26 cellular contexts compared by ENCODE assay signal in the genomic region with DNA sequence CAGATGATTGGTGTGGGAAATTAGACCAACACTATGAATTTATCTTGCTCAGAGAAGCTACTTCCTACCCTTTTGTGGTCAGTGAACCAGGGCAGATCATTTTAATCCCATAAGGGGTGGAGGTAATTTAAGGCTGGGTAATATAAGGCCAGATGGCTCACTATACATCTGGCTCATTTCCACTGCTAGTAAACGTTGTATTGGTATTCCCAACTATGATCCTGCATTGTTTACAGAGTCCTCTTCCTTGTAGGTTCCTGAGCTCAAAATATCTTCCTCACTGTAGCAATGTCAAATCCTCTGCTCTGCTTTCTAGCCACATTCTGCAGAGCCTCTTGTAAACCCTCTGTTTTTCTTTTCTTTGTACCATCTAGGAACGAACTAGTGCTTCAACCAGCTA.
DNase-seq lines count a peak whose midpoint lies in the region; ATAC-seq and TF ChIP-seq lines count a peak whose summit lies in the region.
"Had no signal": no experiment of that assay in that cellular context is flagged by ENCODE, and none has a peak within 500 bp of the region (broad histone marks: within the 10 kb centered on the region; RNA-seq: fewer than 3 reads in every experiment).

No MANE protein-coding gene starts in this region.

- ATAC-seq in stimulated activated naive CD8-positive, alpha-beta T cell treated with anti-CD3 and anti-CD28 coated beads, Interleukin-15, amount 100 ng/mL, for 72 hours: no peak
- ATAC-seq: activated CD4-positive, alpha-beta T cell treated with anti-CD3 and anti-CD28 coated beads for 36 hours; natural killer cell treated with Interleukin-12 subunit alpha and Interleukin-12 subunit beta and Interleukin-15 and Interleukin-18, amount 100 ng/mL, for 72 hours; pancreas; right cardiac atrium had no signal

- no peaks in the 10 kb centered on the region for H3K9me2 ChIP-seq in hepatocyte (replicated peaks; ENCODE audit: insufficient read depth)

- no peaks in the 10 kb centered on the region for H3K27me3 ChIP-seq in hepatocyte
- H3K27me3 ChIP-seq: pancreas, upper lobe of left lung had no signal

- H3K4me2 ChIP-seq in hepatocyte: no peak overlapping the region

- H4K20me1 ChIP-seq in hepatocyte (ENCODE audit: insufficient read depth, poor library complexity, severe bottlenecking): no peaks in the 10 kb centered on the region

- peaks cover 5% of the 10 kb centered on the region for H3K4me1 ChIP-seq in hepatocyte (ENCODE audit: insufficient read depth)
- H3K4me1 ChIP-seq: left ventricle myocardium inferior, pancreas, upper lobe of left lung had no signal

- no peak overlapping the region for H3K27ac Mint-ChIP-seq in stimulated activated naive CD8-positive, alpha-beta T cell treated with anti-CD3 and anti-CD28 coated beads, Interleukin-15, amount 100 ng/mL, for 72 hours
- H3K27ac Mint-ChIP-seq: activated CD4-positive, alpha-beta T cell treated with anti-CD3 and anti-CD28 coated beads for 36 hours; activated T-cell treated with anti-CD3 and anti-CD28 coated beads, Interleukin-2, amount 50 U/mL, for 24 hours; immature natural killer cell; natural killer cell treated with Interleukin-12 subunit alpha and Interleukin-12 subunit beta and Interleukin-15 and Interleukin-18, amount 100 ng/mL, for 72 hours had no signal

- no peaks in the 10 kb centered on the region for H3K27me3 Mint-ChIP-seq in stimulated activated naive CD8-positive, alpha-beta T cell treated with anti-CD3 and anti-CD28 coated beads, Interleukin-15, amount 100 ng/mL, for 72 hours
- H3K27me3 Mint-ChIP-seq: activated CD4-positive, alpha-beta T cell treated with anti-CD3 and anti-CD28 coated beads for 36 hours; activated T-cell treated with anti-CD3 and anti-CD28 coated beads, Interleukin-2, amount 50 U/mL, for 24 hours; natural killer cell treated with Interleukin-12 subunit alpha and Interleukin-12 subunit beta and Interleukin-15 and Interleukin-18, amount 100 ng/mL, for 72 hours had no signal

- H3K9me3 Mint-ChIP-seq in stimulated activated naive CD8-positive, alpha-beta T cell treated with anti-CD3 and anti-CD28 coated beads, Interleukin-15, amount 100 ng/mL, for 72 hours: peaks cover 0 to 7% of the 10 kb centered on the region in 2 donors

- DNase-seq in DMS153 (lab: John Stamatoyannopoulos, UW) (peak; percentile 11), DMS153 treated with DMSO at 0.1 percent for 48 hours (lab: John Stamatoyannopoulos, UW; ENCODE audit: unreplicated experiment) (no peak), LHCN-M2 (ENCODE audit: low read depth) (peak; percentile 6), NCI-H69 (lab: John Stamatoyannopoulos, UW) (peak; percentile 98), hepatocyte (ENCODE audit: low spot score) (no peak), coronary artery (ENCODE audit: low spot score) (no peak), ecto neural progenitor cell (ENCODE audit: low spot score) (no peak)
- DNase-seq in stimulated activated naive CD8-positive, alpha-beta T cell treated with anti-CD3 and anti-CD28 coated beads, Interleukin-15, amount 100 ng/mL, for 72 hours: no peak
- DNase-seq: activated CD4-positive, alpha-beta T cell treated with anti-CD3 and anti-CD28 coated beads for 36 hours; activated CD8-positive, alpha-beta memory T cell treated with anti-CD3 and anti-CD28 coated beads for 24 hours; activated naive CD4-positive, alpha-beta T cell; activated T-cell treated with anti-CD3 and anti-CD28 coated beads, Interleukin-2, amount 50 U/mL, for 24 hours; AML-193; amniotic stem cell; central memory CD4-positive, alpha-beta T cell; immature natural killer cell; left ventricle myocardium inferior; midbrain; NCI-H1930; NCI-H774; pancreas; right cardiac atrium; SIG-M5; upper lobe of left lung had no signal

- no peaks in the 10 kb centered on the region for H3K79me2 ChIP-seq in hepatocyte

- H3K36me3 ChIP-seq in hepatocyte (replicated peaks; ENCODE audit: insufficient read depth, low read depth): no peaks in the 10 kb centered on the region
- H3K36me3 ChIP-seq: left ventricle myocardium inferior, pancreas, upper lobe of left lung had no signal

- 37% methylated on average over 2 of the region's 2 CpGs for WGBS in hepatocyte (ENCODE audit: low lambda C conversion rate, missing lambda C conversion rate)

- H3K4me3 ChIP-seq in hepatocyte: no peak overlapping the region
- no peak overlapping the region for H3K4me3 ChIP-seq in coronary artery
- H3K4me3 ChIP-seq: left ventricle myocardium inferior, pancreas, upper lobe of left lung had no signal

- H3K27ac ChIP-seq in hepatocyte (no peak overlapping the region), coronary artery (no peak overlapping the region)
- H3K27ac ChIP-seq: 22Rv1, left ventricle myocardium inferior, pancreas, upper lobe of left lung had no signal

- peak overlapping the region; percentile 26 for H2AFZ ChIP-seq in hepatocyte

- no peaks in the 10 kb centered on the region for H3K9me3 ChIP-seq in hepatocyte (ENCODE audit: low read depth)
- H3K9me3 ChIP-seq: left ventricle myocardium inferior, upper lobe of left lung had no signal

- H3K4me1 Mint-ChIP-seq in stimulated activated naive CD8-positive, alpha-beta T cell treated with anti-CD3 and anti-CD28 coated beads, Interleukin-15, amount 100 ng/mL, for 72 hours: no peaks in the 10 kb centered on the region
- H3K4me1 Mint-ChIP-seq: activated CD4-positive, alpha-beta T cell treated with anti-CD3 and anti-CD28 coated beads for 36 hours; immature natural killer cell had no signal

- no peak for TF ChIP-seq CTCF in hepatocyte (IDR thresholded peaks at IDR 0.05; ENCODE audit: poor library complexity)
- no peak for TF ChIP-seq CTCF in coronary artery (IDR thresholded peaks at IDR 0.05)

- no peak overlapping the region for H3K4me3 Mint-ChIP-seq in stimulated activated naive CD8-positive, alpha-beta T cell treated with anti-CD3 and anti-CD28 coated beads, Interleukin-15, amount 100 ng/mL, for 72 hours
- H3K4me3 Mint-ChIP-seq: activated CD4-positive, alpha-beta T cell treated with anti-CD3 and anti-CD28 coated beads for 36 hours; activated T-cell treated with anti-CD3 and anti-CD28 coated beads, Interleukin-2, amount 50 U/mL, for 24 hours; immature natural killer cell; natural killer cell treated with Interleukin-12 subunit alpha and Interleukin-12 subunit beta and Interleukin-15 and Interleukin-18, amount 100 ng/mL, for 72 hours had no signal

Comparison
In these comparisons a context has a peak if more than half of its experiments do, and no peak if none do; other contexts are left out.
1. DNase-seq: peak in DMS153 (single experiment), LHCN-M2 (single experiment) and NCI-H69 (single experiment); none in DMS153 treated with DMSO at 0.1 percent for 48 hours (single experiment), hepatocyte (single experiment), coronary artery (single experiment), ecto neural progenitor cell (single experiment) and stimulated activated naive CD8-positive, alpha-beta T cell treated with anti-CD3 and anti-CD28 coated beads, Interleukin-15, amount 100 ng/mL, for 72 hours (0 of 2).